In genomic region chr16:31138621-31139578, GRCh38 we compare ENCODE assay signal across 11 cellular contexts. TPM values are rescaled to one million over a fixed set of nuclear protein-coding genes. Genes with fewer than 3 reads are reported as not detected.
DNase-seq lines count a peak whose midpoint lies in the region; TF ChIP-seq lines count a peak whose summit lies in the region.
"Had no signal": no experiment of that assay in that cellular context is flagged by ENCODE, and none has a peak within 500 bp of the region (broad histone marks: within the 10 kb centered on the region; RNA-seq: fewer than 3 reads in every experiment).

No MANE protein-coding gene starts in this region.

- H3K27me3 ChIP-seq in kidney epithelial cell (ENCODE audit: control insufficient read depth, insufficient read depth, low read length) (peaks cover 3% of the 10 kb centered on the region), thymus (ENCODE audit: control insufficient read depth, insufficient read depth) (no peaks in the 10 kb centered on the region)

- DNase-seq in HS-27A (ENCODE audit: low read depth) = peak; percentile 75
- DNase-seq in MCF 10A (ENCODE audit: unreplicated experiment) = peak; percentile 83
- peak; percentile 67 for DNase-seq in kidney epithelial cell (ENCODE audit: low read depth)
- no peak for DNase-seq in activated naive CD4-positive, alpha-beta T cell treated with Interleukin-2 at 50 U/mL for 16 hours
- no peak for DNase-seq in NCI-H2081 (lab: John Stamatoyannopoulos, UW)
- no peak for DNase-seq in osteocyte (ENCODE audit: extremely low spot score, unreplicated experiment)
- no peak for DNase-seq in activated CD4-positive, alpha-beta T cell treated with anti-CD3 and anti-CD28 coated beads, Interleukin-2, amount 50 U/mL, for 48 hours
- DNase-seq: activated CD4-positive, alpha-beta T cell treated with anti-CD3 and anti-CD28 coated beads, Interleukin-2, amount 10 ng/mL, durations not matched to agents 7 days and 5 days; NCI-H524 treated with DMSO at 0.1 percent for 48 hours had no signal

- peak overlapping the region; percentile 15 for H3K27ac ChIP-seq in thymus (ENCODE audit: low read depth)

- H3K27ac Mint-ChIP-seq in MCF 10A (ENCODE audit: low read depth, unreplicated experiment) (peak overlapping the region; percentile 9), osteocyte (ENCODE audit: unreplicated experiment) (no peak overlapping the region)
- H3K27ac Mint-ChIP-seq: activated CD4-positive, alpha-beta T cell treated with anti-CD3 and anti-CD28 coated beads, Interleukin-2, amount 10 ng/mL, durations not matched to agents 7 days and 5 days had no signal

- H3K27me3 Mint-ChIP-seq in MCF 10A (ENCODE audit: insufficient read depth, unreplicated experiment) (no peaks in the 10 kb centered on the region), osteocyte (ENCODE audit: unreplicated experiment) (no peaks in the 10 kb centered on the region)
- H3K27me3 Mint-ChIP-seq: activated CD4-positive, alpha-beta T cell treated with anti-CD3 and anti-CD28 coated beads, Interleukin-2, amount 10 ng/mL, durations not matched to agents 7 days and 5 days had no signal

- POLR2A ChIA-PET in MCF 10A (lab: Yijun Ruan, JAX) = interaction anchor here (0.7 to 12.0 kb wide), 8 partner anchors 10 to 1049 kb away, joined by 3 to 201 read pairs (median 4); partner anchors contain the start of genes ARMC5, FUS, KAT8 and ZNF646

- H3K36me3 Mint-ChIP-seq in MCF 10A (ENCODE audit: insufficient read depth, unreplicated experiment) (peaks cover 2% of the 10 kb centered on the region), osteocyte (ENCODE audit: unreplicated experiment) (no peaks in the 10 kb centered on the region)

- H3K4me3 ChIP-seq in kidney epithelial cell (ENCODE audit: low read depth, low read length) (no peak overlapping the region), thymus (ENCODE audit: low read length) (no peak overlapping the region)
- H3K4me3 ChIP-seq: GM12878 had no signal

- intact Hi-C loops in MCF 10A (cut with micrococcal nuclease) = no loop called here

- WGBS in thymus = 95% methylated on average over 27 of the region's 27 CpGs

- peaks cover 1% of the 10 kb centered on the region for H3K9me3 ChIP-seq in thymus (ENCODE audit: control insufficient read depth)

- H3K4me1 Mint-ChIP-seq in MCF 10A (ENCODE audit: insufficient read depth, unreplicated experiment) (peaks cover 33% of the 10 kb centered on the region), osteocyte (ENCODE audit: unreplicated experiment) (peaks cover 18% of the 10 kb centered on the region)

- H3K9me3 Mint-ChIP-seq in MCF 10A (ENCODE audit: unreplicated experiment) (no peaks in the 10 kb centered on the region), osteocyte (ENCODE audit: unreplicated experiment) (no peaks in the 10 kb centered on the region)
- H3K9me3 Mint-ChIP-seq: activated CD4-positive, alpha-beta T cell treated with anti-CD3 and anti-CD28 coated beads, Interleukin-2, amount 10 ng/mL, durations not matched to agents 7 days and 5 days had no signal

- TF ChIP-seq CTCF in MCF 10A (IDR thresholded peaks at IDR 0.05; ENCODE audit: unreplicated experiment) (no peak), kidney epithelial cell (IDR thresholded peaks at IDR 0.05; ENCODE audit: insufficient read depth, low read length, poor library complexity, severe bottlenecking) (no peak), osteocyte (IDR thresholded peaks at IDR 0.05) (no peak)

- CTCF ChIA-PET in MCF 10A (lab: Yijun Ruan, JAX) = interaction anchor here (0.6 to 1.2 kb wide), 5 partner anchors 37 to 759 kb away, joined by 3 to 4 read pairs (median 4); no protein-coding TSS in a partner anchor

- H3K4me1 ChIP-seq in thymus (ENCODE audit: control insufficient read depth, insufficient read depth, low read length) = peaks cover 10% of the 10 kb centered on the region

- H3K4me3 Mint-ChIP-seq in MCF 10A (ENCODE audit: unreplicated experiment) (peak overlapping the region; percentile 66), osteocyte (ENCODE audit: unreplicated experiment) (no peak overlapping the region)
- H3K4me3 Mint-ChIP-seq: activated CD4-positive, alpha-beta T cell treated with anti-CD3 and anti-CD28 coated beads, Interleukin-2, amount 10 ng/mL, durations not matched to agents 7 days and 5 days had no signal

- H3K36me3 ChIP-seq in kidney epithelial cell (ENCODE audit: control insufficient read depth, insufficient read depth, low read length) = no peaks in the 10 kb centered on the region
- no peaks in the 10 kb centered on the region for H3K36me3 ChIP-seq in thymus (ENCODE audit: control insufficient read depth, insufficient read depth)

- no TSS peak for BruUV-seq in MCF 10A (replicated peaks; lab: Mats Ljungman, UMichigan)

RNA-seq across cellular contexts. Expression of gene PRSS8, which starts 3.4 kb away (rescaled TPM):
- total RNA-seq in MCF 10A (2022) (24.6 and 32.6 TPM in 2 replicates), kidney epithelial cell (146 and 169 TPM in 2 replicates), osteocyte (not detected in 2 replicates)
- 18.2 TPM for polyA plus RNA-seq in thymus

RNA-seq across cellular contexts. Expression of gene PRSS36, which starts 11.0 kb away (rescaled TPM):
- total RNA-seq in MCF 10A (2022) = 0.49 and 1.0 TPM in 2 replicates
- 0.55 and 1.5 TPM in 2 replicates for total RNA-seq in kidney epithelial cell
- polyA plus RNA-seq in thymus = 4.3 TPM
- total RNA-seq in osteocyte = 0.67 and 0.76 TPM in 2 replicates

RNA-seq across cellular contexts. Expression of gene KAT8, which starts 21.4 kb away (rescaled TPM):
- total RNA-seq in MCF 10A (2022) = 42.0 and 45.8 TPM in 2 replicates
- total RNA-seq in kidney epithelial cell = 48.7 and 54.9 TPM in 2 replicates
- polyA plus RNA-seq in thymus = 72.9 TPM
- total RNA-seq in osteocyte = 56.0 and 56.5 TPM in 2 replicates

RNA-seq across cellular contexts. Expression of gene BCKDK, which starts 30.7 kb away (rescaled TPM):
- 31.7 and 41.0 TPM in 2 replicates for total RNA-seq in MCF 10A (2022)
- 50.9 and 59.6 TPM in 2 replicates for total RNA-seq in kidney epithelial cell
- polyA plus RNA-seq in thymus = 16.7 TPM
- 38.8 and 39.3 TPM in 2 replicates for total RNA-seq in osteocyte

RNA-seq across cellular contexts. Expression of gene FUS, which starts 41.0 kb away (rescaled TPM):
- total RNA-seq in MCF 10A (2022) = 451 and 481 TPM in 2 replicates
- total RNA-seq in kidney epithelial cell = 71.9 and 83.1 TPM in 2 replicates
- 478 TPM for polyA plus RNA-seq in thymus
- total RNA-seq in osteocyte = 334 and 346 TPM in 2 replicates

Comparison
In these comparisons a context has a peak if more than half of its experiments do, and no peak if none do; other contexts are left out.
1. DNase-seq: peak in HS-27A (single experiment), MCF 10A (single experiment) and kidney epithelial cell (single experiment); none in activated naive CD4-positive, alpha-beta T cell treated with Interleukin-2 at 50 U/mL for 16 hours (single experiment), NCI-H2081 (0 of 2), osteocyte (single experiment) and activated CD4-positive, alpha-beta T cell treated with anti-CD3 and anti-CD28 coated beads, Interleukin-2, amount 50 U/mL, for 48 hours (0 of 2).
2. RNA of gene PRSS8, which starts 3.4 kb away (total RNA-seq): 146 to 169 TPM in kidney epithelial cell and 24.6 to 32.6 TPM in MCF 10A; not detected in osteocyte; every median in the first group is over 10 times any median in the second.